9 cellular contexts compared by ENCODE assay signal in the genomic region with DNA sequence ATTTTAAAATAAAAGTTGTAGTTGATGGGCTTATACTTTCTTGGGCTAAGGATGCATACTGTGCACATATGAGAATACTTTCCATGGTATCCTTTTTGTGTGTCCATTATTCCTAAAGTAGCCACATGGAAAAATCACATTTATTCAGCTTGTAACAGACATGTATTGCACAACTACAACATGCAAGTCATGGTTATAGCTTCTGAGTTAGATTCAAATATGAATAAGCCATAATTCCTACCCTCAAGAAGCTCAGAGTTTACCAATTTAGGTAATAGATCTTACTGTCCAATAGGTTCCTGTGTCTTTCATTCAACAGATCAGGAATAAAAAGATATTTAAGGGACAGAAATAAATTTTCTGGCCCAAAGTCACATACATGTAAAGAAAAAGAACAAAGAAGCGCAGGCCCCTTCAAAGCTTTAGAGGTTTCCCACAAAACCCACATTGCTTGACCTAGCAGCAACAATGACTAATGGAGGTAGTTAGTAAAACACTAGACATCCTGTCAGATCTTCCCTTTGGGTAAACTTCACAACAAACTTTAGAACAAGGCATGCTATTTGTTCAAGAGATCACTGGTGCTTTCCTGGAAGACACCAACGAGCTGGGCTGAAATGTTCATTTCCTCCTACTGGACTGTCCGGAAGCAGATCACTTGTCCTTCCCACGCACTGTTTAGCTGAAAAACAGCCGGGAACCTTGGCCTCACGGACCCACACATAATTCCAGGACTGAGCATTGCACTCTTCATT.
A peak's percentile ranks its signal among the peaks of the same experiment; 100 is the strongest.
DNase-seq lines count a peak whose midpoint lies in the region; ATAC-seq lines count a peak whose summit lies in the region.
"Had no signal": no experiment of that assay in that cellular context is flagged by ENCODE, and none has a peak within 500 bp of the region (broad histone marks: within the 10 kb centered on the region; RNA-seq: fewer than 3 reads in every experiment).

No MANE protein-coding gene starts in this region.

- no peaks in the 10 kb centered on the region for H3K27me3 Mint-ChIP-seq in activated naive CD8-positive, alpha-beta T cell

- H3K4me3 Mint-ChIP-seq in activated naive CD8-positive, alpha-beta T cell = no peak overlapping the region

- H3K36me3 ChIP-seq in MG63 = no peaks in the 10 kb centered on the region
- H3K36me3 ChIP-seq: thoracic aorta had no signal

- peaks cover 64% of the 10 kb centered on the region for H3K4me1 Mint-ChIP-seq in activated naive CD8-positive, alpha-beta T cell (ENCODE audit: low read depth)

- DNase-seq in DMS53 (lab: John Stamatoyannopoulos, UW) (peak; percentile 34), DMS53 treated with DMSO at 0.1 percent for 48 hours (lab: John Stamatoyannopoulos, UW; ENCODE audit: unreplicated experiment) (no peak), renal cortical epithelial cell (ENCODE audit: low read depth) (peak; percentile 84), NCI-H1105 (lab: John Stamatoyannopoulos, UW) (no peak), MG63 (no peak)
- no peak for DNase-seq in activated CD8-positive, alpha-beta memory T cell treated with anti-CD3 and anti-CD28 coated beads for 24 hours

- H3K27me3 ChIP-seq in MG63 = no peaks in the 10 kb centered on the region

- H3K9me3 ChIP-seq in MG63 = no peaks in the 10 kb centered on the region
- H3K9me3 ChIP-seq: thoracic aorta had no signal

- H3K9me3 Mint-ChIP-seq in activated naive CD8-positive, alpha-beta T cell (ENCODE audit: low read depth) = no peaks in the 10 kb centered on the region

- peak; percentile 77 for ATAC-seq in HG03060 (IDR thresholded peaks at IDR 0.05; ENCODE audit: low read depth, unreplicated experiment)

- no peak overlapping the region for H3K4me3 ChIP-seq in MG63
- H3K4me3 ChIP-seq: thoracic aorta had no signal

- peaks cover 3% of the 10 kb centered on the region for H3K36me3 Mint-ChIP-seq in activated naive CD8-positive, alpha-beta T cell

- H3K27ac Mint-ChIP-seq in activated naive CD8-positive, alpha-beta T cell = peak overlapping the region; percentile 28

Comparison
In these comparisons a context has a peak if more than half of its experiments do, and no peak if none do; other contexts are left out.
1. DNase-seq: peak in DMS53 (single experiment) and renal cortical epithelial cell (single experiment); none in DMS53 treated with DMSO at 0.1 percent for 48 hours (single experiment), NCI-H1105 (single experiment), MG63 (single experiment) and activated CD8-positive, alpha-beta memory T cell treated with anti-CD3 and anti-CD28 coated beads for 24 hours (single experiment).